Comparison of ENCODE assay signal across 7 cellular contexts in genomic region chr2:89758332-89759026, GRCh38.
DNase-seq lines count a peak whose midpoint lies in the region; ATAC-seq and TF ChIP-seq lines count a peak whose summit lies in the region.
"Not testable (repeated sequence)": the region's sequence is repeated elsewhere in the genome, so short reads cannot be mapped to it uniquely, and the experiment has no call there.

No MANE protein-coding gene starts in this region.

- not testable (repeated sequence) for H3K36me3 ChIP-seq in RWPE2 (ENCODE audit: low read depth); lower lobe of right lung; upper lobe of right lung

- H3K36me3 Mint-ChIP-seq in chondrocyte (ENCODE audit: low read depth): not testable (repeated sequence)

- H3K9me3 Mint-ChIP-seq in chondrocyte (ENCODE audit: low read depth): peaks cover 55% of the 10 kb centered on the region

- H3K4me3 ChIP-seq in RWPE2 (ENCODE audit: severe bottlenecking); right cardiac atrium (ENCODE audit: low read length); lower lobe of right lung; upper lobe of right lung: not testable (repeated sequence)

- H3K27ac ChIP-seq in RWPE2 (ENCODE audit: poor library complexity, severe bottlenecking); right cardiac atrium (ENCODE audit: low read length); lower lobe of right lung; upper lobe of right lung: not testable (repeated sequence)

- not testable (repeated sequence) for TF ChIP-seq CTCF in RWPE2 (IDR thresholded peaks at IDR 0.05; ENCODE audit: poor library complexity, severe bottlenecking); chondrocyte (IDR thresholded peaks at IDR 0.05); lower lobe of right lung (IDR thresholded peaks at IDR 0.05); upper lobe of right lung (IDR thresholded peaks at IDR 0.05)

- intact Hi-C loops in right cardiac atrium (cut with DNase I); lower lobe of right lung (cut with DNase I); posterior vena cava (cut with DNase I); upper lobe of right lung (cut with DNase I): not testable (repeated sequence)

- ATAC-seq in RWPE2 (ENCODE audit: low read depth); right cardiac atrium; lower lobe of right lung; upper lobe of right lung: not testable (repeated sequence)

- not testable (repeated sequence) for H3K27me3 ChIP-seq in RWPE2 (ENCODE audit: insufficient read depth, poor library complexity, severe bottlenecking); right cardiac atrium (ENCODE audit: control insufficient read depth, insufficient read depth); lower lobe of right lung (ENCODE audit: low read depth); upper lobe of right lung

- not testable (repeated sequence) for H3K9me3 ChIP-seq in RWPE2 (ENCODE audit: severe bottlenecking); right cardiac atrium (ENCODE audit: control insufficient read depth, low read length); lower lobe of right lung; upper lobe of right lung

- DNase-seq in GM03348 (ENCODE audit: low spot score): peak; percentile 0
- peak; percentile 11 for DNase-seq in RWPE2 (ENCODE audit: low spot score)
- DNase-seq in chondrocyte (ENCODE audit: low spot score): peak; percentile 58
- DNase-seq in right cardiac atrium: peak in 2 of 3 donors; percentile 7 to 13
- peak; percentile 16 for DNase-seq in lower lobe of right lung
- peak; percentile 70 for DNase-seq in posterior vena cava (ENCODE audit: low spot score)
- DNase-seq in upper lobe of right lung: peak; percentile 51

- WGBS in right cardiac atrium: 64% methylated on average over 14 of the region's 14 CpGs

- not testable (repeated sequence) for H3K27me3 Mint-ChIP-seq in chondrocyte (ENCODE audit: low read depth)

- not testable (repeated sequence) for H3K4me1 ChIP-seq in RWPE2 (ENCODE audit: insufficient read depth, poor library complexity, severe bottlenecking); right cardiac atrium (ENCODE audit: control insufficient read depth, insufficient read depth, low read length); lower lobe of right lung; upper lobe of right lung

- not testable (repeated sequence) for H3K4me1 Mint-ChIP-seq in chondrocyte (ENCODE audit: low read depth)

- not testable (repeated sequence) for H3K27ac Mint-ChIP-seq in chondrocyte (ENCODE audit: unreplicated experiment)

- H3K4me3 Mint-ChIP-seq in chondrocyte (ENCODE audit: unreplicated experiment): not testable (repeated sequence)

Comparison
In these comparisons a context has a peak if more than half of its experiments do, and no peak if none do; other contexts are left out.
1. DNase-seq: peak in every context shown above with its lines; median percentile 70 in posterior vena cava; 58 in chondrocyte; 51 in upper lobe of right lung; 16 in lower lobe of right lung; 11 in RWPE2; 10 in right cardiac atrium; 0 in GM03348.